In the genomic region with DNA sequence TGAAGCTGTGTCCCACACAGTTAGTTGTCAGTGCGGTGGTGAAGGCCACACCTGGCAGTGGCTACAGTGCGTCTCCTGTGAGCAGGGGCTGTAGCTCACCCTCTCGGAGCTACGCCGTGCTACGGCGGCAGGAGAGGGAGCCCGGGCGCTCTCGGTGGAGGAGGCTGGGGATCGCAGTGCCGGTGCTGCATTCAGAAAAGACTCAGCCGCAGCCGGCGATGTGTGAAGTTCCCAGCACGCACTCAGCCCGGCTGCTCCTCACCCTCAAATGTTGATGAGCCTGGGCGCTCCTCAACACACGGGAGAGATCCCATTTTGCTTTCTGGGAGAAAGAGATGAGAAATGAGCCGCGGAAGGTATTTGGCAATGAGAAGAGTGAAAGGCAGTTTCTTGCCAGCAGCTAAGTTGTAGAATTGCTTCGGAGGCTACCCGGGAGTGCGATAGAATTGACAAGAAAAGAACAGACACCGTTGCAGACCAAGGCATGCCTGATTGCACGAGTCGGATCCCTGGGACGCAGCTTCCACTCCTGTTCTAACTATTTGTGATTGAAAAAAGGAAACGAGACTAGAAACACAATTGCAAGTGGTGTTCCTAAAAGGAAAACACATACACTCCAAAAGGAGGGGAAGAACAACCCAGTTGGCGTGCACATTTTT, we compare ENCODE assay signal across 8 cellular contexts. TPM values are rescaled to one million over a fixed set of nuclear protein-coding genes. Genes with fewer than 3 reads are reported as not detected.
DNase-seq lines count a peak whose midpoint lies in the region; ATAC-seq, FAIRE-seq and TF ChIP-seq lines count a peak whose summit lies in the region.

A gene (plus strand): TSS at position 194 of the 659 bp plus-strand sequence. CDS start 34,463 bp downstream, outside the sequence.

- TF ChIP-seq CTCF in fibroblast of the aortic adventitia (IDR thresholded peaks at IDR 0.05; ENCODE audit: insufficient read depth, low read length): no peak

- peak within 1 kb of the TSS; percentile 32 for H2AFZ ChIP-seq in neuron (ENCODE audit: low read depth, low read length)

- H3K9me3 ChIP-seq in neuron (ENCODE audit: low read length) (no peaks in the 10 kb centered on the region), small intestine (ENCODE audit: control insufficient read depth, low read depth) (no peaks in the 10 kb centered on the region)

- H3K4me3 ChIP-seq in fibroblast of the aortic adventitia (ENCODE audit: low read depth, low read length) (peak within 1 kb of the TSS; percentile 38), neuron (ENCODE audit: low read length) (no peak within 1 kb of the TSS), small intestine (ENCODE audit: low read depth in 1 of 2, low read length in 2 of 2) (no peak within 1 kb of the TSS)

- no peak for ATAC-seq in GM18502 (IDR thresholded peaks at IDR 0.05; ENCODE audit: poor library complexity, unreplicated experiment)

- no peak within 1 kb of the TSS for H3K27ac ChIP-seq in small intestine (ENCODE audit: low read depth in 1 of 2, low read length in 1 of 2)

- H3K4me1 ChIP-seq in neuron (ENCODE audit: insufficient read depth, low read length): no peaks in the 10 kb centered on the region
- no peaks in the 10 kb centered on the region for H3K4me1 ChIP-seq in small intestine (ENCODE audit: control insufficient read depth in 2 of 2, insufficient read depth in 1 of 2, low read depth in 1 of 2, low read length in 1 of 2)

- DNase-seq in DMS79 (lab: John Stamatoyannopoulos, UW): peak; percentile 31
- peak; percentile 22 for DNase-seq in NCI-H524 treated with DMSO at 0.1 percent for 48 hours (lab: John Stamatoyannopoulos, UW)
- peak; percentile 2 for DNase-seq in fibroblast of the aortic adventitia (ENCODE audit: low read depth)
- DNase-seq in HCEC 1CT: no peak
- no peak for DNase-seq in pons (ENCODE audit: low spot score)
- no peak for DNase-seq in small intestine

- WGBS in small intestine, 3 donors: 3 to 6% (median 5%) methylated on average over 30 of the region's 30 CpGs

- FAIRE-seq in small intestine (lab: Jason Lieb, UNC): no peak

- H3K36me3 ChIP-seq in neuron (ENCODE audit: insufficient read depth, low read length) (no peaks in the 10 kb centered on the region), small intestine (ENCODE audit: control insufficient read depth in 2 of 2, insufficient read depth in 2 of 2, low read length in 2 of 2) (no peaks in the 10 kb centered on the region)

- peaks cover 23% of the 10 kb centered on the region for H3K27me3 ChIP-seq in neuron (ENCODE audit: insufficient read depth, low read length)
- H3K27me3 ChIP-seq in small intestine (ENCODE audit: control insufficient read depth in 2 of 2, insufficient read depth in 2 of 2, low read length in 2 of 2): no peaks in the 10 kb centered on the region

RNA-seq across cellular contexts. Expression of the gene that starts here (rescaled TPM):
- 0.81 TPM in 1 of 2 replicates, not detected in the other for total RNA-seq in fibroblast of the aortic adventitia (ENCODE audit: low replicate concordance)
- under 1 TPM in 1 of 3 donors, not detected in 2; under 0.01 TPM for polyA plus RNA-seq in small intestine

Comparison
In these comparisons a context has a peak if more than half of its experiments do, and no peak if none do; other contexts are left out.
1. Peak in DNase-seq and H3K4me3 ChIP-seq in fibroblast of the aortic adventitia; RNA of the gene not detected or under 1 TPM.
2. DNase-seq: peak in DMS79 (single experiment) and NCI-H524 treated with DMSO at 0.1 percent for 48 hours (single experiment); none in HCEC 1CT (single experiment), pons (single experiment) and small intestine (single experiment).